Comparison of ENCODE assay signal across 1 cellular context in genomic region chr17:40718904-40719303, GRCh38.
A peak's percentile ranks its signal among the peaks of the same experiment; 100 is the strongest.
TF ChIP-seq lines count a peak whose summit lies in the region.

No MANE protein-coding gene starts in this region.

TF ChIP-seq in A549, 52 proteins besides CTCF, POLR2A, EP300 and RAD21:
- TF ChIP-seq FOSL2 (IDR thresholded peaks at IDR 0.05) (no peak), FOSL2 (CRISPR knock-in tag; IDR thresholded peaks at IDR 0.05) (0 out of 2 replicates have a peak, but pooled peaks have one; percentile 8), MYC (IDR thresholded peaks at IDR 0.05; ENCODE audit: borderline replicate concordance, low read length) (no peak), ELK1 (IDR thresholded peaks at IDR 0.05; ENCODE audit: low read depth, low read length) (no peak), ZFP36 (IDR thresholded peaks at IDR 0.05; ENCODE audit: borderline replicate concordance, partially characterized antibody) (no peak), POLR2AphosphoS2 (conservative IDR thresholded peaks at IDR 0.05; ENCODE audit: low read length) (no peak)
